2 cellular contexts compared by ENCODE assay signal in genomic region chr18:2692508-2692907, GRCh38.
A peak's percentile ranks its signal among the peaks of the same experiment; 100 is the strongest.
TF ChIP-seq lines count a peak whose summit lies in the region.

No MANE protein-coding gene starts in this region.

TF ChIP-seq in SK-N-SH treated with all-trans-retinoic acid at 6 μM for 48 hours, 23 proteins besides CTCF, POLR2A, EP300 and RAD21 (continued from another document):
- no peak for TF ChIP-seq TCF4 (CRISPR knock-in tag; IDR thresholded peaks at IDR 0.05; ENCODE audit: borderline replicate concordance)
- peak; percentile 67; the same call in 1 of the 2 replicates for TF ChIP-seq CREB5 (CRISPR knock-in tag; IDR thresholded peaks at IDR 0.05; ENCODE audit: low read depth)

TF ChIP-seq in SK-N-SH, 30 proteins besides CTCF, POLR2A, EP300 and RAD21:
- TF ChIP-seq TCF12 (IDR thresholded peaks at IDR 0.05) = no peak
- TF ChIP-seq MAX (IDR thresholded peaks at IDR 0.05; ENCODE audit: low read depth) = no peak
- TF ChIP-seq USF1 (IDR thresholded peaks at IDR 0.05; ENCODE audit: borderline replicate concordance, low read depth) = no peak
- no peak for TF ChIP-seq FOXJ3 (CRISPR knock-in tag; IDR thresholded peaks at IDR 0.05)
- no peak for TF ChIP-seq ELF1 (IDR thresholded peaks at IDR 0.05)
- TF ChIP-seq NRF1 (IDR thresholded peaks at IDR 0.05; ENCODE audit: low read depth, low read length) = no peak
- no peak for TF ChIP-seq GATA2 (CRISPR knock-in tag; IDR thresholded peaks at IDR 0.05)
- no peak for TF ChIP-seq JUND (IDR thresholded peaks at IDR 0.05)
- TF ChIP-seq GABPA (IDR thresholded peaks at IDR 0.05; ENCODE audit: low read depth) = no peak
- no peak for TF ChIP-seq FOSL2 (IDR thresholded peaks at IDR 0.05; ENCODE audit: borderline replicate concordance, low read depth)
- no peak for TF ChIP-seq TAF1 (IDR thresholded peaks at IDR 0.05; ENCODE audit: borderline replicate concordance, low read depth, low read length)
- no peak for TF ChIP-seq IRF3 (IDR thresholded peaks at IDR 0.05; ENCODE audit: low read depth, low read length)
- no peak for TF ChIP-seq NFIC (IDR thresholded peaks at IDR 0.05; ENCODE audit: borderline replicate concordance)
- no peak for TF ChIP-seq ZBTB33 (IDR thresholded peaks at IDR 0.05; ENCODE audit: borderline replicate concordance, low read depth)
- no peak for TF ChIP-seq RCOR1 (IDR thresholded peaks at IDR 0.05; ENCODE audit: low read length)
- TF ChIP-seq MEF2A (IDR thresholded peaks at IDR 0.05; ENCODE audit: borderline replicate concordance, low read depth) = no peak
- no peak for TF ChIP-seq SMC3 (IDR thresholded peaks at IDR 0.05; ENCODE audit: low read depth, low read length)
